13 cellular contexts compared by ENCODE assay signal in genomic region chr20:53691060-53691810, GRCh38.
A peak's percentile ranks its signal among the peaks of the same experiment; 100 is the strongest.
DNase-seq lines count a peak whose midpoint lies in the region; ATAC-seq, FAIRE-seq and TF ChIP-seq lines count a peak whose summit lies in the region.
"Had no signal": no experiment of that assay in that cellular context is flagged by ENCODE, and none has a peak within 500 bp of the region (broad histone marks: within the 10 kb centered on the region; RNA-seq: fewer than 3 reads in every experiment).

No MANE protein-coding gene starts in this region.

- ATAC-seq in CD4-positive, CD25-positive, alpha-beta regulatory T cell (ENCODE audit: low read depth in 2 of 2), result no peak
- ATAC-seq in T-helper 17 cell, result no peak

- TF ChIP-seq CTCF in mesothelial cell of epicardium (IDR thresholded peaks at IDR 0.05; ENCODE audit: unreplicated experiment) (no peak), OCI-LY7 (conservative IDR thresholded peaks at IDR 0.05; ENCODE audit: low read length) (no peak)

- intact Hi-C loops in OCI-LY7 (cut with micrococcal nuclease; ENCODE audit: unreplicated experiment), result no loop called here

- H3K79me2 ChIP-seq in OCI-LY7 (ENCODE audit: insufficient read depth, low read depth, low read length), result no peaks in the 10 kb centered on the region

- BruUV-seq in OCI-LY7 (replicated peaks; lab: Mats Ljungman, UMichigan), result no TSS peak

- no peaks in the 10 kb centered on the region for H3K27me3 ChIP-seq in CD4-positive, CD25-positive, alpha-beta regulatory T cell (ENCODE audit: control insufficient read depth, insufficient read depth, low read length)
- H3K27me3 ChIP-seq: adrenal gland, BE2C, dorsolateral prefrontal cortex had no signal

- no peak overlapping the region for H3K4me3 Mint-ChIP-seq in CD4-positive, CD25-positive, alpha-beta regulatory T cell
- peak overlapping the region; percentile 13 for H3K4me3 Mint-ChIP-seq in T-helper 17 cell
- H3K4me3 Mint-ChIP-seq in mesothelial cell of epicardium, result no peak overlapping the region

- H3K9me3 Mint-ChIP-seq in CD4-positive, CD25-positive, alpha-beta regulatory T cell, result no peaks in the 10 kb centered on the region
- H3K9me3 Mint-ChIP-seq in mesothelial cell of epicardium, result no peaks in the 10 kb centered on the region

- DNase-seq in CD4-positive, CD25-positive, alpha-beta regulatory T cell, result no peak
- peak; percentile 35 for DNase-seq in H54 (ENCODE audit: insufficient read length, low spot score)
- DNase-seq in T-helper 17 cell, result no peak
- no peak for DNase-seq in mesothelial cell of epicardium (ENCODE audit: low spot score in 2 of 2, unreplicated experiment in 2 of 2)
- DNase-seq in SHP77 (lab: John Stamatoyannopoulos, UW), result no peak
- no peak for DNase-seq in DMS153 treated with DMSO at 0.1 percent for 48 hours (lab: John Stamatoyannopoulos, UW; ENCODE audit: unreplicated experiment)
- no peak for DNase-seq in stimulated activated CD4-positive, alpha-beta T cell treated with anti-CD3 and anti-CD28 coated beads, Interleukin-2, amount 100 ng/mL, for 48 hours
- no peak for DNase-seq in OCI-LY7 (ENCODE audit: low spot score)
- DNase-seq: adrenal gland, BE2C, dorsolateral prefrontal cortex, NCI-H2171 had no signal

- CTCF ChIA-PET in OCI-LY7 (lab: Charles Lee; ENCODE audit: unreplicated experiment), result no interaction called here

- H3K27ac Mint-ChIP-seq in CD4-positive, CD25-positive, alpha-beta regulatory T cell, result peak overlapping the region in 2 of 3 donors; percentile 42 to 69
- H3K27ac Mint-ChIP-seq in T-helper 17 cell, result peak overlapping the region; percentile 75
- H3K27ac Mint-ChIP-seq in mesothelial cell of epicardium, result peak overlapping the region; percentile 2

- no peak for FAIRE-seq in H54 (lab: Jason Lieb, UNC)
- FAIRE-seq: frontal cortex had no signal

- H3K27me3 Mint-ChIP-seq in CD4-positive, CD25-positive, alpha-beta regulatory T cell, result no peaks in the 10 kb centered on the region
- no peaks in the 10 kb centered on the region for H3K27me3 Mint-ChIP-seq in T-helper 17 cell
- H3K27me3 Mint-ChIP-seq in mesothelial cell of epicardium (ENCODE audit: low read depth), result no peaks in the 10 kb centered on the region

- no peaks in the 10 kb centered on the region for H3K36me3 ChIP-seq in CD4-positive, CD25-positive, alpha-beta regulatory T cell (ENCODE audit: control insufficient read depth, insufficient read depth, low read length)
- H3K36me3 ChIP-seq in OCI-LY7 (ENCODE audit: insufficient read depth, low read length), result no peaks in the 10 kb centered on the region
- H3K36me3 ChIP-seq: adrenal gland, BE2C had no signal

- H3K4me1 ChIP-seq in CD4-positive, CD25-positive, alpha-beta regulatory T cell (ENCODE audit: control insufficient read depth, insufficient read depth, low read length, poor library complexity, severe bottlenecking), result peaks cover under 1% of the 10 kb centered on the region
- H3K4me1 ChIP-seq in OCI-LY7 (ENCODE audit: insufficient read depth, low read length, poor library complexity, severe bottlenecking), result peaks cover under 1% of the 10 kb centered on the region
- H3K4me1 ChIP-seq: adrenal gland had no signal

- no peak overlapping the region for H3K4me3 ChIP-seq in CD4-positive, CD25-positive, alpha-beta regulatory T cell (ENCODE audit: low read depth, low read length)
- no peak overlapping the region for H3K4me3 ChIP-seq in OCI-LY7 (ENCODE audit: low read depth, low read length, poor library complexity, severe bottlenecking)
- H3K4me3 ChIP-seq: adrenal gland, dorsolateral prefrontal cortex had no signal

- TF ChIP-seq POLR2A in H54 (IDR thresholded peaks at IDR 0.05; ENCODE audit: low read depth, low read length), result no peak

- no peak overlapping the region for H3K27ac ChIP-seq in CD4-positive, CD25-positive, alpha-beta regulatory T cell (ENCODE audit: insufficient read depth, low read length, poor library complexity, severe bottlenecking)
- H3K27ac ChIP-seq in OCI-LY7 (ENCODE audit: low read depth, low read length, poor library complexity, severe bottlenecking), result no peak overlapping the region
- H3K27ac ChIP-seq: adrenal gland, dorsolateral prefrontal cortex had no signal

- H2AFZ ChIP-seq in OCI-LY7 (ENCODE audit: low read length), result no peak overlapping the region

- H4K20me1 ChIP-seq in OCI-LY7 (ENCODE audit: insufficient read depth, low read length), result no peaks in the 10 kb centered on the region

- H3K4me2 ChIP-seq in OCI-LY7 (ENCODE audit: low read length), result no peak overlapping the region

- no peaks in the 10 kb centered on the region for H3K9me2 ChIP-seq in OCI-LY7 (ENCODE audit: insufficient read depth, low read length)

- peaks cover 3 to 11% (median 6%) of the 10 kb centered on the region in 4 donors for H3K4me1 Mint-ChIP-seq in CD4-positive, CD25-positive, alpha-beta regulatory T cell
- H3K4me1 Mint-ChIP-seq in T-helper 17 cell (peaks cover 21% of the 10 kb centered on the region), mesothelial cell of epicardium (peaks cover 10% of the 10 kb centered on the region)

- POLR2A ChIA-PET in OCI-LY7 (lab: Charles Lee), result interaction anchor here (0.5 to 2.0 kb wide), 5 partner anchors 14 to 188 kb away, joined by 3 to 12 read pairs (median 3); no protein-coding TSS in a partner anchor

- H3K9me3 ChIP-seq in CD4-positive, CD25-positive, alpha-beta regulatory T cell (ENCODE audit: control insufficient read depth in 2 of 2, low read length in 2 of 2), result no peaks in the 10 kb centered on the region
- H3K9me3 ChIP-seq in T-helper 17 cell (ENCODE audit: control insufficient read depth, low read length, poor library complexity, severe bottlenecking), result no peaks in the 10 kb centered on the region
- H3K9me3 ChIP-seq in OCI-LY7 (ENCODE audit: low read length), result no peaks in the 10 kb centered on the region
- H3K9me3 ChIP-seq: adrenal gland, BE2C had no signal

- H3K36me3 Mint-ChIP-seq in CD4-positive, CD25-positive, alpha-beta regulatory T cell, result no peaks in the 10 kb centered on the region
- H3K36me3 Mint-ChIP-seq in T-helper 17 cell (ENCODE audit: low read depth), result no peaks in the 10 kb centered on the region
- H3K36me3 Mint-ChIP-seq in mesothelial cell of epicardium, result no peaks in the 10 kb centered on the region

Comparison
In these comparisons a context has a peak if more than half of its experiments do, and no peak if none do; other contexts are left out.
1. H3K27ac Mint-ChIP-seq: peak in every context shown above with its lines; median percentile 75 in T-helper 17 cell; 56 in CD4-positive, CD25-positive, alpha-beta regulatory T cell; 2 in mesothelial cell of epicardium.